In genomic region chr1:171137580-171137979, GRCh38 we compare ENCODE assay signal across 1 cellular context.
TF ChIP-seq lines count a peak whose summit lies in the region.

No MANE protein-coding gene starts in this region.

TF ChIP-seq in GM23338, 12 proteins besides CTCF, POLR2A, EP300 and RAD21 (continued from another document):
- TF ChIP-seq, protein P1, sequence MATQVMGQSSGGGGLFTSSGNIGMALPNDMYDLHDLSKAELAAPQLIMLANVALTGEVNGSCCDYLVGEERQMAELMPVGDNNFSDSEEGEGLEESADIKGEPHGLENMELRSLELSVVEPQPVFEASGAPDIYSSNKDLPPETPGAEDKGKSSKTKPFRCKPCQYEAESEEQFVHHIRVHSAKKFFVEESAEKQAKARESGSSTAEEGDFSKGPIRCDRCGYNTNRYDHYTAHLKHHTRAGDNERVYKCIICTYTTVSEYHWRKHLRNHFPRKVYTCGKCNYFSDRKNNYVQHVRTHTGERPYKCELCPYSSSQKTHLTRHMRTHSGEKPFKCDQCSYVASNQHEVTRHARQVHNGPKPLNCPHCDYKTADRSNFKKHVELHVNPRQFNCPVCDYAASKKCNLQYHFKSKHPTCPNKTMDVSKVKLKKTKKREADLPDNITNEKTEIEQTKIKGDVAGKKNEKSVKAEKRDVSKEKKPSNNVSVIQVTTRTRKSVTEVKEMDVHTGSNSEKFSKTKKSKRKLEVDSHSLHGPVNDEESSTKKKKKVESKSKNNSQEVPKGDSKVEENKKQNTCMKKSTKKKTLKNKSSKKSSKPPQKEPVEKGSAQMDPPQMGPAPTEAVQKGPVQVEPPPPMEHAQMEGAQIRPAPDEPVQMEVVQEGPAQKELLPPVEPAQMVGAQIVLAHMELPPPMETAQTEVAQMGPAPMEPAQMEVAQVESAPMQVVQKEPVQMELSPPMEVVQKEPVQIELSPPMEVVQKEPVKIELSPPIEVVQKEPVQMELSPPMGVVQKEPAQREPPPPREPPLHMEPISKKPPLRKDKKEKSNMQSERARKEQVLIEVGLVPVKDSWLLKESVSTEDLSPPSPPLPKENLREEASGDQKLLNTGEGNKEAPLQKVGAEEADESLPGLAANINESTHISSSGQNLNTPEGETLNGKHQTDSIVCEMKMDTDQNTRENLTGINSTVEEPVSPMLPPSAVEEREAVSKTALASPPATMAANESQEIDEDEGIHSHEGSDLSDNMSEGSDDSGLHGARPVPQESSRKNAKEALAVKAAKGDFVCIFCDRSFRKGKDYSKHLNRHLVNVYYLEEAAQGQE (IDR thresholded peaks at IDR 0.05; ENCODE audit: unreplicated experiment) = no peak
- TF ChIP-seq ETS1 (IDR thresholded peaks at IDR 0.05) (no peak), ZNF331 (CRISPR knock-in tag; IDR thresholded peaks at IDR 0.05; ENCODE audit: low read depth) (no peak), POLR2AphosphoS5 (IDR thresholded peaks at IDR 0.05; ENCODE audit: low read depth) (no peak), JUNB (IDR thresholded peaks at IDR 0.05; ENCODE audit: unreplicated experiment) (no peak), NANOG (IDR thresholded peaks at IDR 0.05; ENCODE audit: borderline replicate concordance) (no peak), EZH2phosphoT487 (IDR thresholded peaks at IDR 0.05; ENCODE audit: unreplicated experiment) (no peak), CREB1 (CRISPR knock-in tag; IDR thresholded peaks at IDR 0.05; ENCODE audit: low read depth) (no peak)
TF ChIP-seq in GM23338: peak in this region for 0.
